ENCODE assay signal across 15 cellular contexts in genomic region chr1:32770741-32771548, GRCh38. TPM values are rescaled to one million over a fixed set of nuclear protein-coding genes. Genes with fewer than 3 reads are reported as not detected.
DNase-seq lines count a peak whose midpoint lies in the region; ATAC-seq and TF ChIP-seq lines count a peak whose summit lies in the region.
"Had no signal": no experiment of that assay in that cellular context is flagged by ENCODE, and none has a peak within 500 bp of the region (broad histone marks: within the 10 kb centered on the region; RNA-seq: fewer than 3 reads in every experiment).

No MANE protein-coding gene starts in this region.

- 71 to 81% (median 73%) methylated on average over 15 to 18 of the region's 18 CpGs for WGBS in stomach, 5 donors

- TF ChIP-seq EP300 in stomach (IDR thresholded peaks at IDR 0.05) = no peak

- H3K27me3 ChIP-seq in right atrium auricular region = no peaks in the 10 kb centered on the region
- H3K27me3 ChIP-seq in stomach = no peaks in the 10 kb centered on the region

- TF ChIP-seq POLR2A in NB4 (IDR thresholded peaks at IDR 0.05; ENCODE audit: extremely low read depth, insufficient read length) (no peak), stomach (IDR thresholded peaks at IDR 0.05) (no peak)

- no peak overlapping the region for H3K27ac ChIP-seq in right atrium auricular region
- peak overlapping the region in 4 of 5 donors; percentile 6 to 65 (median 36) for H3K27ac ChIP-seq in stomach

- H3K36me3 ChIP-seq in right atrium auricular region (peaks cover 13% of the 10 kb centered on the region), stomach (peaks cover 40 to 83% (median 76%) of the 10 kb centered on the region in 4 donors)

- DNase-seq in left ventricle myocardium superior (peak; percentile 23), right atrium auricular region (ENCODE audit: low spot score) (no peak), NB4 (ENCODE audit: low read depth) (peak; percentile 46), left kidney (ENCODE audit: low read depth, low spot score) (peak; percentile 33), stomach (no peak), occipital lobe (lab: John Stamatoyannopoulos, UW) (no peak)
- DNase-seq in activated CD4-positive, alpha-beta T cell treated with anti-CD3 and anti-CD28 coated beads for 1 hour = no peak
- DNase-seq: CD4-positive, alpha-beta memory T cell; HCEC 1CT; NCI-H1105; NCI-H1694 treated with DMSO at 0.1 percent for 48 hours; NCI-H446; Right ventricle myocardium superior; SK-N-SH had no signal

- H3K4me1 ChIP-seq in right atrium auricular region = peaks cover 0 to 26% of the 10 kb centered on the region in 2 donors
- peaks cover 43 to 92% (median 74%) of the 10 kb centered on the region in 4 donors for H3K4me1 ChIP-seq in stomach

- no peaks in the 10 kb centered on the region for H3K9me3 ChIP-seq in right atrium auricular region
- no peaks in the 10 kb centered on the region for H3K9me3 ChIP-seq in stomach
- H3K9me3 ChIP-seq: SK-N-SH had no signal

- no peak for ATAC-seq in left ventricle myocardium superior
- ATAC-seq in GM21576 (IDR thresholded peaks at IDR 0.05; ENCODE audit: unreplicated experiment) = no peak

- intact Hi-C loops in left ventricle myocardium superior (cut with micrococcal nuclease) (loop anchor here (5.0 to 10.0 kb wide), 2 partner anchors 59 to 246 kb away; no protein-coding TSS in a partner anchor), stomach (cut with DNase I; ENCODE audit: low total_unique reads) (loop anchor here (5.0 kb wide), 1 partner anchor 59 kb away; no protein-coding TSS in a partner anchor)

- H3K4me3 ChIP-seq in right atrium auricular region = no peak overlapping the region
- no peak overlapping the region for H3K4me3 ChIP-seq in NB4 (ENCODE audit: low read depth, low read length)
- no peak overlapping the region for H3K4me3 ChIP-seq in stomach

- TF ChIP-seq CTCF in right atrium auricular region (IDR thresholded peaks at IDR 0.05) (no peak), NB4 (IDR thresholded peaks at IDR 0.05; ENCODE audit: low read depth, low read length) (no peak), stomach (IDR thresholded peaks at IDR 0.05) (no peak)

RNA-seq across cellular contexts. Expression of gene YARS1, which starts 46.2 kb away (rescaled TPM):
- total RNA-seq in left ventricle myocardium superior (32.3 TPM), right atrium auricular region (10 to 100 TPM; 23.3 to 33.1 TPM), stomach (10 to 100 TPM; 26.9 to 99.1 (median 64.4) TPM), occipital lobe (43.4 TPM)
- polyA plus RNA-seq in stomach = 10 to 100 TPM; 44.5 to 53.0 (median 47.8) TPM

RNA-seq across cellular contexts. Expression of gene S100PBP, which starts 46.5 kb away (rescaled TPM):
- total RNA-seq in left ventricle myocardium superior (15.7 TPM), right atrium auricular region (10 to 100 TPM in 1 of 2 donors, 1 to 10 TPM in 1; 5.7 to 10.8 TPM), stomach (100 to 1,000 TPM in 1 of 5 donors, 10 to 100 TPM in 3, 1 to 10 TPM in 1; 2.9 to 253 (median 40.6) TPM), occipital lobe (42.7 TPM)
- 1 to 10 TPM; 5.7 to 9.3 (median 6.7) TPM for polyA plus RNA-seq in stomach

Comparison
In these comparisons a context has a peak if more than half of its experiments do, and no peak if none do; other contexts are left out.
1. DNase-seq: peak in left ventricle myocardium superior (single experiment), NB4 (single experiment) and left kidney (single experiment); none in right atrium auricular region (single experiment), stomach (single experiment), occipital lobe (single experiment) and activated CD4-positive, alpha-beta T cell treated with anti-CD3 and anti-CD28 coated beads for 1 hour (single experiment).
2. H3K27ac ChIP-seq: peak in stomach (4 of 5); none in right atrium auricular region (0 of 2).